In the genomic region with DNA sequence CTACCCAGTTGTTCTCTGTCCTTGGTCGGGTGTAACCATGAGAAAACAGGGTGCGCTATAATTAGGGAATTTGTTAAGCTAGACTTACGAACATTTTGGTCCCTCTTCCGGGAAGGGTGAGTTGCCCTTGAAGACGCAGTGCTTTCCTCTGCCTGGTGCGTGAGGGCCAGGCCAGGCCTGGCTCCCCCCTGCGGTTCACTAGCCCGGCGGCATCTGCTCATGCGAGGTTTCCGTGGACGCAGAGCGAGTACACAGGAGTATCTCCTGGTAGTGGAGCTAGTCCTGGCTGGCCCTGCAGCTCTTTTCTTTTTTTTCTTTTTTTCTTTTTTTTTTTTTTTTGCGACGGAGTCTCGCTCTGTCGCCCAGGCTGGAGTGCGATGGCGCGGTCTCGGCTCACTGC, we compare ENCODE assay signal across 14 cellular contexts.
DNase-seq lines count a peak whose midpoint lies in the region; ATAC-seq and TF ChIP-seq lines count a peak whose summit lies in the region.
"Had no signal": no experiment of that assay in that cellular context is flagged by ENCODE, and none has a peak within 500 bp of the region (broad histone marks: within the 10 kb centered on the region; RNA-seq: fewer than 3 reads in every experiment).

No MANE protein-coding gene starts in this region.

- H4K20me1 ChIP-seq in GM23338 (replicated peaks; ENCODE audit: insufficient read depth), result no peaks in the 10 kb centered on the region

- no peak overlapping the region for H2AFZ ChIP-seq in GM23338
- H2AFZ ChIP-seq: GM23248 had no signal

- H3K27me3 ChIP-seq in GM23338 (ENCODE audit: insufficient read depth) (no peaks in the 10 kb centered on the region), testis (no peaks in the 10 kb centered on the region)

- no peaks in the 10 kb centered on the region for H3K79me2 ChIP-seq in GM23338 (replicated peaks; ENCODE audit: insufficient read depth)

- H3K36me3 ChIP-seq in GM23338 (ENCODE audit: insufficient read depth), result no peaks in the 10 kb centered on the region
- H3K36me3 ChIP-seq in testis (ENCODE audit: low read depth, missing control alignments), result no peaks in the 10 kb centered on the region

- H3K27me3 Mint-ChIP-seq in GM23338 (ENCODE audit: insufficient read depth, low read depth, poor library complexity) (peaks cover 9% of the 10 kb centered on the region), WTC11 (ENCODE audit: low read depth) (no peaks in the 10 kb centered on the region), T-helper 17 cell (no peaks in the 10 kb centered on the region)
- no peaks in the 10 kb centered on the region for H3K27me3 Mint-ChIP-seq in activated T-helper 2 cell treated with anti-CD3 and anti-CD28 coated beads, Interferon-gamma antibody, Interleukin-2, Interleukin-4, amounts not matched to agents 10 μg/mL and 5 μg/mL and 100 μg/mL, durations not matched to agents 14 hours and 24 hours and 36 hours (ENCODE audit: low read depth)
- H3K27me3 Mint-ChIP-seq: CD4-positive, alpha-beta memory T cell had no signal

- no peak for TF ChIP-seq CTCF in GM23338 (conservative IDR thresholded peaks at IDR 0.05; ENCODE audit: low read depth in 2 of 2)
- TF ChIP-seq CTCF in WTC11 (IDR thresholded peaks at IDR 0.05), result no peak
- no peak for TF ChIP-seq CTCF in testis (IDR thresholded peaks at IDR 0.05)

- no peaks in the 10 kb centered on the region for H3K9me2 ChIP-seq in GM23338 (ENCODE audit: insufficient read depth)

- H3K4me1 Mint-ChIP-seq in GM23338 (peaks cover 7% of the 10 kb centered on the region), WTC11 (peaks cover 7% of the 10 kb centered on the region; the same call in 1 of the 2 replicates), T-helper 17 cell (no peaks in the 10 kb centered on the region)
- H3K4me1 Mint-ChIP-seq in activated T-helper 2 cell treated with anti-CD3 and anti-CD28 coated beads, Interferon-gamma antibody, Interleukin-2, Interleukin-4, amounts not matched to agents 10 μg/mL and 5 μg/mL and 100 μg/mL, durations not matched to agents 14 hours and 24 hours and 36 hours (ENCODE audit: low read depth), result no peaks in the 10 kb centered on the region
- H3K4me1 Mint-ChIP-seq: CD4-positive, alpha-beta memory T cell had no signal

- H3K4me3 ChIP-seq in GM23338, result no peak overlapping the region
- peak overlapping the region; percentile 32 to 44 for H3K4me3 ChIP-seq in testis
- H3K4me3 ChIP-seq: GM23248 had no signal

- no peak overlapping the region for H3K4me2 ChIP-seq in GM23338

- CTCF ChIA-PET in WTC11 (lab: Charles Lee), result interaction anchor here (0.6 to 1.0 kb wide), 3 partner anchors 28 to 195 kb away, joined by 3 read pairs; no protein-coding TSS in a partner anchor
- CTCF ChIA-PET in HEK293T (lab: Yijun Ruan, JAX), result no interaction called here

- H3K9me3 Mint-ChIP-seq in GM23338 (no peaks in the 10 kb centered on the region), WTC11 (no peaks in the 10 kb centered on the region)
- no peaks in the 10 kb centered on the region for H3K9me3 Mint-ChIP-seq in activated T-helper 2 cell treated with anti-CD3 and anti-CD28 coated beads, Interferon-gamma antibody, Interleukin-2, Interleukin-4, amounts not matched to agents 10 μg/mL and 5 μg/mL and 100 μg/mL, durations not matched to agents 14 hours and 24 hours and 36 hours

- ATAC-seq in GM23338, result peak; percentile 59
- 0 out of 2 replicates have a peak, but pooled peaks have one; percentile 28 for ATAC-seq in WTC11
- no peak for ATAC-seq in T-helper 17 cell

- no peaks in the 10 kb centered on the region for H3K9me3 ChIP-seq in testis
- no peaks in the 10 kb centered on the region for H3K9me3 ChIP-seq in T-helper 17 cell (ENCODE audit: control insufficient read depth, low read length, poor library complexity, severe bottlenecking)

- no peaks in the 10 kb centered on the region for H3F3A ChIP-seq in GM23338 (replicated peaks; ENCODE audit: low read depth)

- H3K36me3 Mint-ChIP-seq in GM23338 (ENCODE audit: low read depth) (no peaks in the 10 kb centered on the region; the same call in 2 of the 3 replicates), WTC11 (no peaks in the 10 kb centered on the region), T-helper 17 cell (ENCODE audit: low read depth) (peaks cover 2% of the 10 kb centered on the region)
- H3K36me3 Mint-ChIP-seq in activated T-helper 2 cell treated with anti-CD3 and anti-CD28 coated beads, Interferon-gamma antibody, Interleukin-2, Interleukin-4, amounts not matched to agents 10 μg/mL and 5 μg/mL and 100 μg/mL, durations not matched to agents 14 hours and 24 hours and 36 hours (ENCODE audit: low read depth), result no peaks in the 10 kb centered on the region

- intact Hi-C loops in testis (cut with DNase I; ENCODE audit: low total_unique reads), result no loop called here
- intact Hi-C loops in activated T-helper 2 cell treated with anti-CD3 and anti-CD28 coated beads, Interferon-gamma antibody, Interleukin-2, Interleukin-4, amounts not matched to agents 10 μg/mL and 5 μg/mL and 100 μg/mL, durations not matched to agents 14 hours and 24 hours and 36 hours (cut with micrococcal nuclease), result no loop called here

- TF ChIP-seq POLR2A in testis (IDR thresholded peaks at IDR 0.05), result no peak

- H3K27ac ChIP-seq in GM23338 (ENCODE audit: low read depth) (no peak overlapping the region), testis (no peak overlapping the region)
- H3K27ac ChIP-seq: GM23248 had no signal

- H3K4me1 ChIP-seq in GM23338 (ENCODE audit: insufficient read depth) (no peaks in the 10 kb centered on the region), testis (no peaks in the 10 kb centered on the region)

- 76% methylated on average over 19 to 21 of the region's 21 CpGs for WGBS in testis, 2 donors

- no peak for DNase-seq in GM23338 (ENCODE audit: low spot score)
- no peak for DNase-seq in WTC11 (ENCODE audit: low spot score)
- DNase-seq in testis, result peak; percentile 33
- no peak for DNase-seq in HEK293T (ENCODE audit: extremely low spot score)
- no peak for DNase-seq in T-helper 17 cell
- DNase-seq in activated T-helper 2 cell treated with anti-CD3 and anti-CD28 coated beads, Interferon-gamma antibody, Interleukin-2, Interleukin-4, amounts not matched to agents 10 μg/mL and 5 μg/mL and 100 μg/mL, durations not matched to agents 14 hours and 24 hours and 36 hours (ENCODE audit: low spot score), result no peak
- DNase-seq: C1 segment of cervical spinal cord; Calu3; CD4-positive, alpha-beta memory T cell; COR-L47; DMS153; DND-41; GM23248; HCEC 1CT had no signal

- POLR2A ChIA-PET in WTC11 (lab: Charles Lee) (interaction anchor here (0.7 kb wide), 1 partner anchor 1750 kb away, joined by 3 read pairs; no protein-coding TSS in a partner anchor), HEK293T (lab: Yijun Ruan, JAX) (no interaction called here)

- H3K27ac Mint-ChIP-seq in GM23338 (no peak overlapping the region), WTC11 (no peak overlapping the region), T-helper 17 cell (no peak overlapping the region)
- no peak overlapping the region for H3K27ac Mint-ChIP-seq in activated T-helper 2 cell treated with anti-CD3 and anti-CD28 coated beads, Interferon-gamma antibody, Interleukin-2, Interleukin-4, amounts not matched to agents 10 μg/mL and 5 μg/mL and 100 μg/mL, durations not matched to agents 14 hours and 24 hours and 36 hours
- H3K27ac Mint-ChIP-seq: CD4-positive, alpha-beta memory T cell had no signal

- H3K4me3 Mint-ChIP-seq in GM23338 (no peak overlapping the region), WTC11 (no peak overlapping the region), T-helper 17 cell (no peak overlapping the region)
- no peak overlapping the region for H3K4me3 Mint-ChIP-seq in activated T-helper 2 cell treated with anti-CD3 and anti-CD28 coated beads, Interferon-gamma antibody, Interleukin-2, Interleukin-4, amounts not matched to agents 10 μg/mL and 5 μg/mL and 100 μg/mL, durations not matched to agents 14 hours and 24 hours and 36 hours (ENCODE audit: low read depth)
- H3K4me3 Mint-ChIP-seq: CD4-positive, alpha-beta memory T cell had no signal

TF ChIP-seq in GM23338, 12 proteins besides CTCF, POLR2A, EP300 and RAD21 (continues in another document):
- TF ChIP-seq EZH2phosphoT487 (IDR thresholded peaks at IDR 0.05; ENCODE audit: unreplicated experiment), result no peak
- no peak for TF ChIP-seq ZNF331 (CRISPR knock-in tag; IDR thresholded peaks at IDR 0.05; ENCODE audit: low read depth)
- TF ChIP-seq, protein P1, sequence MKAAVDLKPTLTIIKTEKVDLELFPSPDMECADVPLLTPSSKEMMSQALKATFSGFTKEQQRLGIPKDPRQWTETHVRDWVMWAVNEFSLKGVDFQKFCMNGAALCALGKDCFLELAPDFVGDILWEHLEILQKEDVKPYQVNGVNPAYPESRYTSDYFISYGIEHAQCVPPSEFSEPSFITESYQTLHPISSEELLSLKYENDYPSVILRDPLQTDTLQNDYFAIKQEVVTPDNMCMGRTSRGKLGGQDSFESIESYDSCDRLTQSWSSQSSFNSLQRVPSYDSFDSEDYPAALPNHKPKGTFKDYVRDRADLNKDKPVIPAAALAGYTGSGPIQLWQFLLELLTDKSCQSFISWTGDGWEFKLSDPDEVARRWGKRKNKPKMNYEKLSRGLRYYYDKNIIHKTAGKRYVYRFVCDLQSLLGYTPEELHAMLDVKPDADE (IDR thresholded peaks at IDR 0.05), result no peak

TF ChIP-seq in WTC11, 78 proteins besides CTCF, POLR2A, EP300 and RAD21 (continues in another document):
- TF ChIP-seq, protein P2, sequence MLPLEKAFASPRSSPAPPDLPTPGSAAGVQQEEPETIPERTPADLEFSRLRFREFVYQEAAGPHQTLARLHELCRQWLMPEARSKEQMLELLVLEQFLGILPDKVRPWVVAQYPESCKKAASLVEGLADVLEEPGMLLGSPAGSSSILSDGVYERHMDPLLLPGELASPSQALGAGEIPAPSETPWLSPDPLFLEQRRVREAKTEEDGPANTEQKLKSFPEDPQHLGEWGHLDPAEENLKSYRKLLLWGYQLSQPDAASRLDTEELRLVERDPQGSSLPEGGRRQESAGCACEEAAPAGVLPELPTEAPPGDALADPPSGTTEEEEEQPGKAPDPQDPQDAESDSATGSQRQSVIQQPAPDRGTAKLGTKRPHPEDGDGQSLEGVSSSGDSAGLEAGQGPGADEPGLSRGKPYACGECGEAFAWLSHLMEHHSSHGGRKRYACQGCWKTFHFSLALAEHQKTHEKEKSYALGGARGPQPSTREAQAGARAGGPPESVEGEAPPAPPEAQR (CRISPR knock-in tag; IDR thresholded peaks at IDR 0.05), result no peak
- no peak for TF ChIP-seq CREM (CRISPR knock-in tag; IDR thresholded peaks at IDR 0.05)

TF ChIP-seq in HEK293T, 16 proteins besides CTCF, POLR2A, EP300 and RAD21 (continues in another document):
- TF ChIP-seq BHLHE40 (IDR thresholded peaks at IDR 0.05; ENCODE audit: borderline replicate concordance) (no peak), NFRKB (IDR thresholded peaks at IDR 0.05) (no peak), FOXK2 (IDR thresholded peaks at IDR 0.05) (no peak), SUZ12 (IDR thresholded peaks at IDR 0.05) (no peak), CTBP1 (IDR thresholded peaks at IDR 0.05; ENCODE audit: borderline replicate concordance) (no peak), FOXA1 (IDR thresholded peaks at IDR 0.05) (no peak), ELF4 (IDR thresholded peaks at IDR 0.05) (no peak), L3MBTL2 (conservative IDR thresholded peaks at IDR 0.05) (no peak), LEF1 (IDR thresholded peaks at IDR 0.05; ENCODE audit: borderline replicate concordance) (no peak), ARNT (IDR thresholded peaks at IDR 0.05) (no peak)
